ENCODE assay signal across 3 cellular contexts in genomic region chr7:145020454-145020853, GRCh38.
"Had no signal": no experiment of that assay in that cellular context is flagged by ENCODE, and none has a peak within 500 bp of the region (broad histone marks: within the 10 kb centered on the region; RNA-seq: fewer than 3 reads in every experiment).

No MANE protein-coding gene starts in this region.

- DNase-seq: GDM1, GF-D8 had no signal

- ATAC-seq: GM12878 had no signal
